In the genomic region with DNA sequence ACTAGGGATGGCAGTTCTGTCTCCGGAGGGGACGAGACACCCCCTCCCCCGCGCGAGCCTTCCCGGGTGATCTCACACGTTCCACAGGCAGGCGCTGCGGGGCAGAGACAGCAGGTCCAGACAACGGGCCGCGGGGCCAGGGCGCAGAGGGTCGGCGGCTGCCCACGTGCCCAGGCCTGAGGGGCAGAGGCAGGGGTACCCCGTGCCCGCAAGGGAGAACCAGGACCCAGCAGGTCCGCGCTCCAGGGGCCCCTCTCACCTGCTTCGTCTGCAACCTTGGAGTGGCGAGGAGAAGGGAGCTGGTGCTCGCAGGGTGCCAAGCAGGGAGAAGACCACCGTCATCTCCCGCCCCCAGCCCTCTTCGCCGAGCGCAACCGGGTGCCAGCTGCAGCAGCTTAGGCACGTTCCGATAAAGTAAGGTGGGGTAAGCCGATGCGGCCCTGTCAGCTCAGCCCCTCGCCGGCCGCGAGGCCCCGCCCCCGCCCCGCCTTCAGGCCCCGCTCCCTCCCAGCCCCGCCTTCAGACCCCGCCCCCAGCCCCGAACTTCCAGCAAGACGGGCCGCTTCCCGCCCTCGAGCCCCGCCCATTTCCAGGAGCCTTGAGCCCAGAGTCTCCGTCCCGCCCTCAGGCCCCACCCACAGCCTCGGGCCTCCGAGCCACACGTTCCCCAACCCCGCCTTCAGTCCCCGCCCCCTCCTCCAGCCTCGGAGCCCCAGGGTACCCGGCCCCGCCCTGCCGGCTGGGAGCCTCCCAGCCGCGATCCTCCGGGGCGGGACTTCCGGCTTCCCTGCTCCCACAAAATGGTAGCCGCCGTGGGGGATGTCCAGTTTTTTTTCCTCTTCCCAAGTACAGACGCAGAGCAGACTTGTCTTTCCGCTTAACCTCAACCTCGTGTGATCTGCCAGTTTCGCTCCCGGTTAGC, we compare ENCODE assay signal across 8 cellular contexts. TPM values are rescaled to one million over a fixed set of nuclear protein-coding genes. Genes with fewer than 3 reads are reported as not detected.
DNase-seq lines count a peak whose midpoint lies in the region; ATAC-seq and TF ChIP-seq lines count a peak whose summit lies in the region.

A gene with protein sequence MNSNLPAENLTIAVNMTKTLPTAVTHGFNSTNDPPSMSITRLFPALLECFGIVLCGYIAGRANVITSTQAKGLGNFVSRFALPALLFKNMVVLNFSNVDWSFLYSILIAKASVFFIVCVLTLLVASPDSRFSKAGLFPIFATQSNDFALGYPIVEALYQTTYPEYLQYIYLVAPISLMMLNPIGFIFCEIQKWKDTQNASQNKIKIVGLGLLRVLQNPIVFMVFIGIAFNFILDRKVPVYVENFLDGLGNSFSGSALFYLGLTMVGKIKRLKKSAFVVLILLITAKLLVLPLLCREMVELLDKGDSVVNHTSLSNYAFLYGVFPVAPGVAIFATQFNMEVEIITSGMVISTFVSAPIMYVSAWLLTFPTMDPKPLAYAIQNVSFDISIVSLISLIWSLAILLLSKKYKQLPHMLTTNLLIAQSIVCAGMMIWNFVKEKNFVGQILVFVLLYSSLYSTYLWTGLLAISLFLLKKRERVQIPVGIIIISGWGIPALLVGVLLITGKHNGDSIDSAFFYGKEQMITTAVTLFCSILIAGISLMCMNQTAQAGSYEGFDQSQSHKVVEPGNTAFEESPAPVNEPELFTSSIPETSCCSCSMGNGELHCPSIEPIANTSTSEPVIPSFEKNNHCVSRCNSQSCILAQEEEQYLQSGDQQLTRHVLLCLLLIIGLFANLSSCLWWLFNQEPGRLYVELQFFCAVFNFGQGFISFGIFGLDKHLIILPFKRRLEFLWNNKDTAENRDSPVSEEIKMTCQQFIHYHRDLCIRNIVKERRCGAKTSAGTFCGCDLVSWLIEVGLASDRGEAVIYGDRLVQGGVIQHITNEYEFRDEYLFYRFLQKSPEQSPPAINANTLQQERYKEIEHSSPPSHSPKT (minus strand): TSS at position 416 of the 922 bp plus-strand sequence. CDS start 5,073 bp downstream, outside the sequence.

- DNase-seq in AG08396 (ENCODE audit: low spot score): peak; percentile 98
- DNase-seq in NCI-H226: peak; percentile 90
- peak; percentile 100 for DNase-seq in WTC11 (ENCODE audit: low spot score)
- DNase-seq in caudate nucleus (lab: John Stamatoyannopoulos, UW): peak; percentile 46 to 99 (median 98)
- peak; percentile 88 for DNase-seq in inferior parietal cortex (ENCODE audit: extremely low spot score)
- DNase-seq in spleen: peak; percentile 100

- H3K36me3 ChIP-seq in spleen: peaks cover 0 to 11% (median 2%) of the 10 kb centered on the region in 6 donors

- no peak for TF ChIP-seq POLR2A in spleen (IDR thresholded peaks at IDR 0.05)

- H3K4me1 Mint-ChIP-seq in WTC11: peaks cover 7% of the 10 kb centered on the region

- H3K27me3 ChIP-seq in spleen (replicated peaks in 1 of 7): no peaks in the 10 kb centered on the region

- H3K27ac ChIP-seq in caudate nucleus (ENCODE audit: low read depth, low read length) (peak within 1 kb of the TSS; percentile 89), spleen (peak within 1 kb of the TSS; percentile 78 to 90 (median 88))

- 0 out of 2 replicates have a peak, but pooled peaks cover 3% of the 10 kb centered on the region for H3K36me3 Mint-ChIP-seq in WTC11

- POLR2A ChIA-PET in WTC11 (lab: Charles Lee): no interaction called here

- H3K9me3 Mint-ChIP-seq in WTC11: peaks cover 8% of the 10 kb centered on the region; the same call in 1 of the 2 replicates

- peaks cover 45% of the 10 kb centered on the region for H3K27me3 Mint-ChIP-seq in WTC11 (ENCODE audit: low read depth)

- intact Hi-C loops in spleen (cut with DNase I; ENCODE audit: low total_unique reads): no loop called here

- H3K4me1 ChIP-seq in spleen: peaks cover 0 to 70% (median 31%) of the 10 kb centered on the region in 6 donors

- no peaks in the 10 kb centered on the region for H3K9me3 ChIP-seq in spleen

- peak within 1 kb of the TSS; percentile 67 to 94 (median 84) for H3K4me3 ChIP-seq in spleen

- ATAC-seq in GM18909 (IDR thresholded peaks at IDR 0.05; ENCODE audit: poor library complexity, unreplicated experiment) (peak; percentile 89), HG03159 (IDR thresholded peaks at IDR 0.05; ENCODE audit: unreplicated experiment) (peak; percentile 78), WTC11 (peak; percentile 98)

- peak within 1 kb of the TSS; percentile 86 for H3K4me3 Mint-ChIP-seq in WTC11

- CTCF ChIA-PET in WTC11 (lab: Charles Lee): interaction anchor here (0.8 to 4.0 kb wide), 4 partner anchors 21 to 632 kb away, joined by 3 to 19 read pairs (median 12); no protein-coding TSS in a partner anchor

- TF ChIP-seq CTCF in WTC11 (IDR thresholded peaks at IDR 0.05) (no peak), spleen (IDR thresholded peaks at IDR 0.05 in 8 of 11, conservative IDR thresholded peaks at IDR 0.05 in 3 of 11) (peak in 2 of 11 experiments; percentile 10 to 20)

- WGBS in spleen, 5 donors: 0 to 1% (median 1%) methylated on average over 20 to 71 of the region's 72 CpGs

- peak within 1 kb of the TSS; percentile 92 for H3K27ac Mint-ChIP-seq in WTC11

TF ChIP-seq in WTC11, 78 proteins besides CTCF, POLR2A, EP300 and RAD21 (continues in another document):
- TF ChIP-seq, protein P1, sequence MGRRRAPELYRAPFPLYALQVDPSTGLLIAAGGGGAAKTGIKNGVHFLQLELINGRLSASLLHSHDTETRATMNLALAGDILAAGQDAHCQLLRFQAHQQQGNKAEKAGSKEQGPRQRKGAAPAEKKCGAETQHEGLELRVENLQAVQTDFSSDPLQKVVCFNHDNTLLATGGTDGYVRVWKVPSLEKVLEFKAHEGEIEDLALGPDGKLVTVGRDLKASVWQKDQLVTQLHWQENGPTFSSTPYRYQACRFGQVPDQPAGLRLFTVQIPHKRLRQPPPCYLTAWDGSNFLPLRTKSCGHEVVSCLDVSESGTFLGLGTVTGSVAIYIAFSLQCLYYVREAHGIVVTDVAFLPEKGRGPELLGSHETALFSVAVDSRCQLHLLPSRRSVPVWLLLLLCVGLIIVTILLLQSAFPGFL (CRISPR knock-in tag; IDR thresholded peaks at IDR 0.05; ENCODE audit: borderline replicate concordance): no peak
- TF ChIP-seq TEAD1 (CRISPR knock-in tag; IDR thresholded peaks at IDR 0.05): no peak
- TF ChIP-seq MXD4 (CRISPR knock-in tag; IDR thresholded peaks at IDR 0.05; ENCODE audit: borderline replicate concordance): no peak
- TF ChIP-seq, protein P2, sequence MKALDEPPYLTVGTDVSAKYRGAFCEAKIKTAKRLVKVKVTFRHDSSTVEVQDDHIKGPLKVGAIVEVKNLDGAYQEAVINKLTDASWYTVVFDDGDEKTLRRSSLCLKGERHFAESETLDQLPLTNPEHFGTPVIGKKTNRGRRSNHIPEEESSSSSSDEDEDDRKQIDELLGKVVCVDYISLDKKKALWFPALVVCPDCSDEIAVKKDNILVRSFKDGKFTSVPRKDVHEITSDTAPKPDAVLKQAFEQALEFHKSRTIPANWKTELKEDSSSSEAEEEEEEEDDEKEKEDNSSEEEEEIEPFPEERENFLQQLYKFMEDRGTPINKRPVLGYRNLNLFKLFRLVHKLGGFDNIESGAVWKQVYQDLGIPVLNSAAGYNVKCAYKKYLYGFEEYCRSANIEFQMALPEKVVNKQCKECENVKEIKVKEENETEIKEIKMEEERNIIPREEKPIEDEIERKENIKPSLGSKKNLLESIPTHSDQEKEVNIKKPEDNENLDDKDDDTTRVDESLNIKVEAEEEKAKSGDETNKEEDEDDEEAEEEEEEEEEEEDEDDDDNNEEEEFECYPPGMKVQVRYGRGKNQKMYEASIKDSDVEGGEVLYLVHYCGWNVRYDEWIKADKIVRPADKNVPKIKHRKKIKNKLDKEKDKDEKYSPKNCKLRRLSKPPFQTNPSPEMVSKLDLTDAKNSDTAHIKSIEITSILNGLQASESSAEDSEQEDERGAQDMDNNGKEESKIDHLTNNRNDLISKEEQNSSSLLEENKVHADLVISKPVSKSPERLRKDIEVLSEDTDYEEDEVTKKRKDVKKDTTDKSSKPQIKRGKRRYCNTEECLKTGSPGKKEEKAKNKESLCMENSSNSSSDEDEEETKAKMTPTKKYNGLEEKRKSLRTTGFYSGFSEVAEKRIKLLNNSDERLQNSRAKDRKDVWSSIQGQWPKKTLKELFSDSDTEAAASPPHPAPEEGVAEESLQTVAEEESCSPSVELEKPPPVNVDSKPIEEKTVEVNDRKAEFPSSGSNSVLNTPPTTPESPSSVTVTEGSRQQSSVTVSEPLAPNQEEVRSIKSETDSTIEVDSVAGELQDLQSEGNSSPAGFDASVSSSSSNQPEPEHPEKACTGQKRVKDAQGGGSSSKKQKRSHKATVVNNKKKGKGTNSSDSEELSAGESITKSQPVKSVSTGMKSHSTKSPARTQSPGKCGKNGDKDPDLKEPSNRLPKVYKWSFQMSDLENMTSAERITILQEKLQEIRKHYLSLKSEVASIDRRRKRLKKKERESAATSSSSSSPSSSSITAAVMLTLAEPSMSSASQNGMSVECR (CRISPR knock-in tag; IDR thresholded peaks at IDR 0.05; ENCODE audit: borderline replicate concordance): peak; percentile 43; the same call in 1 of the 2 replicates
- TF ChIP-seq ZBTB21 (CRISPR knock-in tag; IDR thresholded peaks at IDR 0.05; ENCODE audit: borderline replicate concordance): no peak
- TF ChIP-seq, protein P3, sequence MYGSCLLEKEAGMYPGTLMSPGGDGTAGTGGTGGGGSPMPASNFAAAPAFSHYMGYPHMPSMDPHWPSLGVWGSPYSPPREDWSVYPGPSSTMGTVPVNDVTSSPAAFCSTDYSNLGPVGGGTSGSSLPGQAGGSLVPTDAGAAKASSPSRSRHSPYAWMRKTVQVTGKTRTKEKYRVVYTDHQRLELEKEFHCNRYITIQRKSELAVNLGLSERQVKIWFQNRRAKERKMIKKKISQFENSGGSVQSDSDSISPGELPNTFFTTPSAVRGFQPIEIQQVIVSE (CRISPR knock-in tag; IDR thresholded peaks at IDR 0.05; ENCODE audit: borderline replicate concordance): no peak
- TF ChIP-seq OVOL2 (CRISPR knock-in tag; IDR thresholded peaks at IDR 0.05; ENCODE audit: borderline replicate concordance): no peak
- no peak for TF ChIP-seq NFYB (CRISPR knock-in tag; conservative IDR thresholded peaks at IDR 0.05; ENCODE audit: low read depth)
- TF ChIP-seq RELA (CRISPR knock-in tag; IDR thresholded peaks at IDR 0.05; ENCODE audit: borderline replicate concordance): peak; percentile 81; the same call in 1 of the 2 replicates
- TF ChIP-seq ESRRA (CRISPR knock-in tag; IDR thresholded peaks at IDR 0.05; ENCODE audit: borderline replicate concordance): no peak
- TF ChIP-seq NR1H2 (CRISPR knock-in tag; IDR thresholded peaks at IDR 0.05): no peak
- no peak for TF ChIP-seq ZNF232 (CRISPR knock-in tag; IDR thresholded peaks at IDR 0.05)

RNA-seq across cellular contexts. Expression of the gene that starts here (rescaled TPM):
- 0.66 to 1.0 TPM (median 0.74 TPM) in 3 replicates for total RNA-seq in WTC11 (2021)
- 10 to 100 TPM in 6 of 7 donors, 1 to 10 TPM in 1; 9.5 to 15.5 (median 11.6) TPM for total RNA-seq in spleen
- polyA plus RNA-seq in spleen: 1 to 10 TPM in 1 of 3 donors, under 1 TPM in 2; 0.80 to 1.4 (median 1.00) TPM

Comparison
In these comparisons a context has a peak if more than half of its experiments do, and no peak if none do; other contexts are left out.
1. Peak in every context shown above with its lines: DNase-seq, ATAC-seq, H3K4me3 ChIP-seq and H3K27ac ChIP-seq.